ENCODE assay signal across 21 cellular contexts in the genomic region with DNA sequence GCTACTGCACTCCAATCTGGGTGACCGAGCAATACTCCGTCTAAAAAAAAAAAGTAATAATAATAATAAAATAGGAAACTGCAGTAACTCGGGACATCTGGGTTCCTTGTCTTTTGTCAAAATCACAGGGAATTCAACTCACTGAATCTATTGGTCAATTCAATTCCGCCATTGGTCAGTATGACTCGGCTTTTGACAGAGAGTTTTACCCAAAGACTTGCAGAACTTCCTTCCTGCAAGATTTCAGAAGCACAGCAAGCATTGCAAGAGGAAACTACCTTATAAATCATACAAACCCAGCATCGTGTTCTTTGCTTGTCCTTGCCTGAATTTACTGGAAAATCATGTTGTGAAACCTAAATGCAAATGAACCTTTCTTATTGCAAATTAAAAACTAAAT.
"Had no signal": no experiment of that assay in that cellular context is flagged by ENCODE, and none has a peak within 500 bp of the region (broad histone marks: within the 10 kb centered on the region; RNA-seq: fewer than 3 reads in every experiment).

No MANE protein-coding gene starts in this region.

- H3K36me3 ChIP-seq: breast epithelium, left ventricle myocardium inferior, ovary, suprapubic skin, transverse colon had no signal

- H3K27me3 ChIP-seq: breast epithelium, esophagus muscularis mucosa, ovary, suprapubic skin, transverse colon had no signal

- H3K27ac ChIP-seq: breast epithelium, esophagus muscularis mucosa, left ventricle myocardium inferior, ovary, psoas muscle, suprapubic skin, transverse colon had no signal

- H3K9me3 ChIP-seq: breast epithelium, esophagus muscularis mucosa, left ventricle myocardium inferior, ovary, psoas muscle, suprapubic skin, transverse colon had no signal

- H3K4me3 ChIP-seq: breast epithelium, esophagus muscularis mucosa, left ventricle myocardium inferior, ovary, psoas muscle, suprapubic skin, transverse colon had no signal

- DNase-seq: activated CD4-positive, alpha-beta T cell treated with anti-CD3 and anti-CD28 coated beads, Interleukin-2, amount 10 ng/mL, durations not matched to agents 24 days and 14 days; activated CD8-positive, alpha-beta memory T cell treated with anti-CD3 and anti-CD28 coated beads, Interleukin-2, amount 50 U/mL, for 4 hours; activated effector memory CD4-positive, alpha-beta T cell treated with anti-CD3 and anti-CD28 coated beads, Interleukin-2, amount 50 U/mL, for 16 hours; activated T-cell treated with anti-CD3 and anti-CD28 coated beads, Interleukin-2, amount 50 U/mL, for 48 hours; cerebellar nuclear complex; cortex of kidney; effector CD8-positive, alpha-beta T cell; immature natural killer cell; kidney glomerular epithelial cell; left ventricle myocardium inferior; naive B cell; ovary; psoas muscle; stimulated activated CD4-positive, alpha-beta T cell treated with anti-CD3 and anti-CD28 coated beads, Interleukin-15, amount 100 ng/mL, for 24 hours; stimulated activated CD4-positive, alpha-beta T cell treated with anti-CD3 and anti-CD28 coated beads, Interleukin-4, amount 100 ng/mL, for 1 hour; stimulated activated naive CD8-positive, alpha-beta T cell treated with anti-CD3 and anti-CD28 coated beads, Interleukin-15, amount 100 ng/mL, for 72 hours; T1000; transverse colon had no signal
